ENCODE assay signal across 1 cellular context in genomic region chrX:41686788-41687187, GRCh38.
TF ChIP-seq lines count a peak whose summit lies in the region.

No MANE protein-coding gene starts in this region.

TF ChIP-seq in GM12878, 131 proteins besides CTCF, POLR2A, EP300 and RAD21 (continued from another document):
- no peak for TF ChIP-seq RELB (IDR thresholded peaks at IDR 0.05; ENCODE audit: low read depth)
- no peak for TF ChIP-seq POLR2AphosphoS2 (IDR thresholded peaks at IDR 0.05; ENCODE audit: low read depth, low read length)
- TF ChIP-seq CEBPB (IDR thresholded peaks at IDR 0.05; ENCODE audit: borderline replicate concordance in 1 of 2, low read depth in 2 of 2, low read length in 2 of 2), result no peak
- no peak for TF ChIP-seq TCF3 (IDR thresholded peaks at IDR 0.05; ENCODE audit: borderline replicate concordance, insufficient read depth, low read depth, low read length)
TF ChIP-seq in GM12878: peak in this region for 7.
